ENCODE assay signal across 8 cellular contexts in genomic region chr7:100516135-100516812, GRCh38.
DNase-seq lines count a peak whose midpoint lies in the region; ATAC-seq lines count a peak whose summit lies in the region.

No MANE protein-coding gene starts in this region.

- H3K36me3 Mint-ChIP-seq in stimulated activated effector memory CD8-positive, alpha-beta T cell treated with anti-CD3 and anti-CD28 coated beads, Interleukin-12 subunit alpha, Interleukin-12 subunit beta, amount 100 ng/mL, for 72 hours = no peaks in the 10 kb centered on the region

- no peaks in the 10 kb centered on the region for H3K9me3 Mint-ChIP-seq in stimulated activated effector memory CD8-positive, alpha-beta T cell treated with anti-CD3 and anti-CD28 coated beads, Interleukin-12 subunit alpha, Interleukin-12 subunit beta, amount 100 ng/mL, for 72 hours

- H3K4me3 Mint-ChIP-seq in stimulated activated effector memory CD8-positive, alpha-beta T cell treated with anti-CD3 and anti-CD28 coated beads, Interleukin-12 subunit alpha, Interleukin-12 subunit beta, amount 100 ng/mL, for 72 hours = no peak overlapping the region

- peak; percentile 64 for DNase-seq in COLO829 (ENCODE audit: low spot score)
- DNase-seq in activated CD4-positive, alpha-beta T cell treated with anti-CD3 and anti-CD28 coated beads, Interleukin-2, amount 50 U/mL, for 1 hour = peak; percentile 46
- DNase-seq in fibroblast of the conjunctiva (ENCODE audit: low read depth) = peak; percentile 92
- peak in 1 of 2 donors; percentile 62 for DNase-seq in stimulated activated effector memory CD8-positive, alpha-beta T cell treated with anti-CD3 and anti-CD28 coated beads, Interleukin-12 subunit alpha, Interleukin-12 subunit beta, amount 100 ng/mL, for 72 hours (ENCODE audit: low spot score in 2 of 2)

- H3K27ac Mint-ChIP-seq in stimulated activated effector memory CD8-positive, alpha-beta T cell treated with anti-CD3 and anti-CD28 coated beads, Interleukin-12 subunit alpha, Interleukin-12 subunit beta, amount 100 ng/mL, for 72 hours = peak overlapping the region; percentile 78

- H3K4me1 Mint-ChIP-seq in stimulated activated effector memory CD8-positive, alpha-beta T cell treated with anti-CD3 and anti-CD28 coated beads, Interleukin-12 subunit alpha, Interleukin-12 subunit beta, amount 100 ng/mL, for 72 hours = peaks cover 19% of the 10 kb centered on the region

- peak; percentile 64 for ATAC-seq in HG03175 (IDR thresholded peaks at IDR 0.05; ENCODE audit: unreplicated experiment)
- peak; percentile 92 for ATAC-seq in stimulated activated effector memory CD8-positive, alpha-beta T cell treated with anti-CD3 and anti-CD28 coated beads, Interleukin-12 subunit alpha, Interleukin-12 subunit beta, amount 100 ng/mL, for 72 hours
- ATAC-seq in HG02970 (IDR thresholded peaks at IDR 0.05; ENCODE audit: low FRiP score, unreplicated experiment) = no peak
- ATAC-seq in HG02884 (IDR thresholded peaks at IDR 0.05; ENCODE audit: unreplicated experiment) = no peak
- ATAC-seq in HG03280 (IDR thresholded peaks at IDR 0.05; ENCODE audit: unreplicated experiment) = no peak

Comparison
In these comparisons a context has a peak if more than half of its experiments do, and no peak if none do; other contexts are left out.
1. ATAC-seq: peak in HG03175 (single experiment) and stimulated activated effector memory CD8-positive, alpha-beta T cell treated with anti-CD3 and anti-CD28 coated beads, Interleukin-12 subunit alpha, Interleukin-12 subunit beta, amount 100 ng/mL, for 72 hours (single experiment); none in HG02970 (single experiment), HG02884 (single experiment) and HG03280 (single experiment).